Comparison of ENCODE assay signal across 18 cellular contexts in genomic region chr22:17920992-17921650, GRCh38.
DNase-seq lines count a peak whose midpoint lies in the region; ATAC-seq and TF ChIP-seq lines count a peak whose summit lies in the region.
"Had no signal": no experiment of that assay in that cellular context is flagged by ENCODE, and none has a peak within 500 bp of the region (broad histone marks: within the 10 kb centered on the region; RNA-seq: fewer than 3 reads in every experiment).

No MANE protein-coding gene starts in this region.

- no peak for ATAC-seq in heart left ventricle
- no peak for ATAC-seq in Right ventricle myocardium inferior
- no peak for ATAC-seq in naive B cell (ENCODE audit: low read depth in 2 of 2)
- no peak for ATAC-seq in HG02938 (IDR thresholded peaks at IDR 0.05; ENCODE audit: unreplicated experiment)
- ATAC-seq: A549; activated T-cell treated with anti-CD3 and anti-CD28 coated beads, Interleukin-2, amount 50 U/mL, for 72 hours had no signal

- TF ChIP-seq CTCF in heart left ventricle (IDR thresholded peaks at IDR 0.05) (no peak), endodermal cell (conservative IDR thresholded peaks at IDR 0.05) (no peak), type B pancreatic cell (conservative IDR thresholded peaks at IDR 0.05) (no peak), osteoblast (IDR thresholded peaks at IDR 0.05; ENCODE audit: extremely low read depth, low read depth, low read length) (no peak)

- no peak overlapping the region for H3K9ac ChIP-seq in endodermal cell (ENCODE audit: extremely low read depth, low read length, poor library complexity, severe bottlenecking)

- H3K27ac ChIP-seq in heart left ventricle (peak overlapping the region; percentile 62 to 96 (median 88)), endodermal cell (ENCODE audit: low read depth, low read length) (no peak overlapping the region), osteoblast (ENCODE audit: low read depth, low read length) (no peak overlapping the region)

- H3K4me3 ChIP-seq in heart left ventricle (peak overlapping the region in 8 of 12 donors; percentile 1 to 37 (median 18)), endodermal cell (ENCODE audit: low read length) (peak overlapping the region; percentile 64), osteoblast (ENCODE audit: insufficient read depth, low read length) (no peak overlapping the region)
- H3K4me3 ChIP-seq: A549, ovary had no signal

- H3K27me3 Mint-ChIP-seq in endodermal cell (ENCODE audit: insufficient read depth), result no peaks in the 10 kb centered on the region
- no peaks in the 10 kb centered on the region for H3K27me3 Mint-ChIP-seq in naive B cell
- no peaks in the 10 kb centered on the region for H3K27me3 Mint-ChIP-seq in type B pancreatic cell
- H3K27me3 Mint-ChIP-seq: CD4-positive, alpha-beta memory T cell had no signal

- 68 to 79% (median 78%) methylated on average over 6 of the region's 6 CpGs for whole genome bisulfite sequencing in heart left ventricle, 4 donors
- 87 to 88% methylated on average over 6 of the region's 6 CpGs for WGBS in endodermal cell (ENCODE audit: insufficient coverage in 1 of 2, insufficient read length in 1 of 2), 2 experiments

- TF ChIP-seq POLR2A in heart left ventricle (IDR thresholded peaks at IDR 0.05), result no peak

- H2AFZ ChIP-seq in osteoblast (ENCODE audit: low read length), result no peak overlapping the region

- H3K27ac Mint-ChIP-seq in endodermal cell (no peak overlapping the region), naive B cell (peak overlapping the region in 4 of 6 donors; percentile 59 to 93 (median 91)), type B pancreatic cell (peak overlapping the region; percentile 80)
- H3K27ac Mint-ChIP-seq: activated T-cell treated with anti-CD3 and anti-CD28 coated beads, Interleukin-2, amount 50 U/mL, for 72 hours had no signal

- H3K9me3 Mint-ChIP-seq in endodermal cell, result no peaks in the 10 kb centered on the region
- H3K9me3 Mint-ChIP-seq in naive B cell, result no peaks in the 10 kb centered on the region
- H3K9me3 Mint-ChIP-seq in type B pancreatic cell, result peaks cover 5% of the 10 kb centered on the region
- H3K9me3 Mint-ChIP-seq: activated T-cell treated with anti-CD3 and anti-CD28 coated beads, Interleukin-2, amount 50 U/mL, for 72 hours had no signal

- H3K4me3 Mint-ChIP-seq in endodermal cell (peak overlapping the region; percentile 22), naive B cell (peak overlapping the region in 6 of 8 donors; percentile 8 to 84 (median 48)), type B pancreatic cell (peak overlapping the region; percentile 75)
- H3K4me3 Mint-ChIP-seq: activated T-cell treated with anti-CD3 and anti-CD28 coated beads, Interleukin-2, amount 50 U/mL, for 72 hours had no signal

- no peaks in the 10 kb centered on the region for H3K36me3 Mint-ChIP-seq in endodermal cell (ENCODE audit: low read depth)
- H3K36me3 Mint-ChIP-seq in naive B cell, result no peaks in the 10 kb centered on the region
- no peaks in the 10 kb centered on the region for H3K36me3 Mint-ChIP-seq in type B pancreatic cell
- H3K36me3 Mint-ChIP-seq: CD4-positive, alpha-beta memory T cell had no signal

- H3K4me1 Mint-ChIP-seq in endodermal cell (peaks cover 54% of the 10 kb centered on the region), naive B cell (peaks cover 0 to 53% (median 7%) of the 10 kb centered on the region in 3 donors), type B pancreatic cell (ENCODE audit: unreplicated experiment) (peaks cover 50% of the 10 kb centered on the region)

- DNase-seq in heart left ventricle, result no peak
- no peak for DNase-seq in Right ventricle myocardium inferior (ENCODE audit: missing footprints)
- no peak for DNase-seq in endodermal cell
- no peak for DNase-seq in naive B cell
- no peak for DNase-seq in type B pancreatic cell (ENCODE audit: extremely low spot score, unreplicated experiment)
- no peak for DNase-seq in osteoblast (ENCODE audit: insufficient read length, low spot score, missing footprints)
- no peak for DNase-seq in SKM-1 treated with dmso at 0.1 percent for 144 hours (lab: John Stamatoyannopoulos, UW; ENCODE audit: unreplicated experiment)
- DNase-seq: activated T-cell treated with anti-CD3 and anti-CD28 coated beads, Interleukin-2, amount 50 U/mL, for 72 hours; CD4-positive, alpha-beta memory T cell; midbrain; NCI-H2081 treated with DMSO at 0.1 percent for 48 hours; NCI-H774; RPMI8226; stimulated activated CD4-positive, alpha-beta T cell treated with anti-CD3 and anti-CD28 coated beads, Interleukin-15, amount 100 ng/mL, for 24 hours had no signal

- intact Hi-C loops in heart left ventricle (cut with DNase I), result loop anchor here in 1 of 10 donors (2.0 kb wide), 1 partner anchor 18 kb away; no protein-coding TSS in a partner anchor
- intact Hi-C loops in Right ventricle myocardium inferior (cut with DNase I), result loop anchor here (5.0 kb wide), 1 partner anchor 66 kb away; no protein-coding TSS in a partner anchor

- peaks cover 84% of the 10 kb centered on the region for H4K20me1 ChIP-seq in osteoblast (ENCODE audit: insufficient read depth, low read length)

- H3K27me3 ChIP-seq in heart left ventricle (no peaks in the 10 kb centered on the region), endodermal cell (ENCODE audit: control insufficient read depth, insufficient read depth, low read length, poor library complexity, severe bottlenecking) (no peaks in the 10 kb centered on the region), osteoblast (ENCODE audit: insufficient read depth, low read length) (no peaks in the 10 kb centered on the region)
- H3K27me3 ChIP-seq: ovary had no signal

- H3K9me3 ChIP-seq in heart left ventricle (no peaks in the 10 kb centered on the region), endodermal cell (ENCODE audit: control insufficient read depth, low read length) (no peaks in the 10 kb centered on the region), osteoblast (ENCODE audit: low read depth, low read length) (no peaks in the 10 kb centered on the region)
- H3K9me3 ChIP-seq: A549, ovary, thoracic aorta had no signal

- no peak overlapping the region for H3K4me2 ChIP-seq in osteoblast (ENCODE audit: insufficient read depth, low read length)
- H3K4me2 ChIP-seq: A549 had no signal

- H3K36me3 ChIP-seq in heart left ventricle (no peaks in the 10 kb centered on the region), endodermal cell (ENCODE audit: control insufficient read depth, insufficient read depth, low read length) (no peaks in the 10 kb centered on the region), osteoblast (ENCODE audit: insufficient read depth, low read length) (no peaks in the 10 kb centered on the region)
- H3K36me3 ChIP-seq: ovary, thoracic aorta had no signal

- peaks cover 83% of the 10 kb centered on the region for H3K79me2 ChIP-seq in osteoblast (ENCODE audit: insufficient read depth, low read length)

- H3K4me1 ChIP-seq in heart left ventricle (peaks cover 4 to 97% (median 71%) of the 10 kb centered on the region in 12 donors), endodermal cell (ENCODE audit: control insufficient read depth, insufficient read depth, low read length) (peaks cover 9% of the 10 kb centered on the region), osteoblast (ENCODE audit: insufficient read depth, low read length) (peaks cover 50% of the 10 kb centered on the region)

Comparison
In these comparisons a context has a peak if more than half of its experiments do, and no peak if none do; other contexts are left out.
1. H3K27ac ChIP-seq: peak in heart left ventricle (12 of 12); none in endodermal cell (single experiment) and osteoblast (single experiment).
2. H3K4me3 Mint-ChIP-seq: peak in every context shown above with its lines; median percentile 75 in type B pancreatic cell; 48 in naive B cell; 22 in endodermal cell.